ENCODE assay signal across 1 cellular context in genomic region chr22:31080848-31081649, GRCh38.
TF ChIP-seq lines count a peak whose summit lies in the region.

SMTN (plus strand) TSS chr22:31081318; CDS start chr22:31083259, 1,941 bp downstream.

TF ChIP-seq in HepG2, 621 proteins besides CTCF, POLR2A, EP300 and RAD21 (continued from another document and continues in another):
- TF ChIP-seq, protein P1, sequence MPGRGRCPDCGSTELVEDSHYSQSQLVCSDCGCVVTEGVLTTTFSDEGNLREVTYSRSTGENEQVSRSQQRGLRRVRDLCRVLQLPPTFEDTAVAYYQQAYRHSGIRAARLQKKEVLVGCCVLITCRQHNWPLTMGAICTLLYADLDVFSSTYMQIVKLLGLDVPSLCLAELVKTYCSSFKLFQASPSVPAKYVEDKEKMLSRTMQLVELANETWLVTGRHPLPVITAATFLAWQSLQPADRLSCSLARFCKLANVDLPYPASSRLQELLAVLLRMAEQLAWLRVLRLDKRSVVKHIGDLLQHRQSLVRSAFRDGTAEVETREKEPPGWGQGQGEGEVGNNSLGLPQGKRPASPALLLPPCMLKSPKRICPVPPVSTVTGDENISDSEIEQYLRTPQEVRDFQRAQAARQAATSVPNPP (CRISPR knock-in tag; IDR thresholded peaks at IDR 0.05) = peak; percentile 27; the same call in 1 of the 2 replicates
- peak; percentile 52; the same call in 1 of the 2 replicates for TF ChIP-seq ZBTB3 (CRISPR knock-in tag; IDR thresholded peaks at IDR 0.05; ENCODE audit: borderline replicate concordance, low read depth)
- TF ChIP-seq ZNF260 (CRISPR knock-in tag; IDR thresholded peaks at IDR 0.05; ENCODE audit: borderline replicate concordance, low read depth) = no peak
- no peak for TF ChIP-seq ZNF576 (CRISPR knock-in tag; IDR thresholded peaks at IDR 0.05)
- TF ChIP-seq MTF1 (CRISPR knock-in tag; IDR thresholded peaks at IDR 0.05) = no peak
- no peak for TF ChIP-seq IKZF4 (CRISPR knock-in tag; IDR thresholded peaks at IDR 0.05; ENCODE audit: borderline replicate concordance, low read depth, not compliant biosample characterization)
- no peak for TF ChIP-seq ZNF17 (CRISPR knock-in tag; IDR thresholded peaks at IDR 0.05)
- TF ChIP-seq TRIM24 (CRISPR knock-in tag; IDR thresholded peaks at IDR 0.05) = no peak
- no peak for TF ChIP-seq ZNF326 (CRISPR knock-in tag; IDR thresholded peaks at IDR 0.05; ENCODE audit: borderline replicate concordance)
- no peak for TF ChIP-seq DPF2 (CRISPR knock-in tag; IDR thresholded peaks at IDR 0.05; ENCODE audit: borderline replicate concordance, low read depth)
- TF ChIP-seq, protein P2, sequence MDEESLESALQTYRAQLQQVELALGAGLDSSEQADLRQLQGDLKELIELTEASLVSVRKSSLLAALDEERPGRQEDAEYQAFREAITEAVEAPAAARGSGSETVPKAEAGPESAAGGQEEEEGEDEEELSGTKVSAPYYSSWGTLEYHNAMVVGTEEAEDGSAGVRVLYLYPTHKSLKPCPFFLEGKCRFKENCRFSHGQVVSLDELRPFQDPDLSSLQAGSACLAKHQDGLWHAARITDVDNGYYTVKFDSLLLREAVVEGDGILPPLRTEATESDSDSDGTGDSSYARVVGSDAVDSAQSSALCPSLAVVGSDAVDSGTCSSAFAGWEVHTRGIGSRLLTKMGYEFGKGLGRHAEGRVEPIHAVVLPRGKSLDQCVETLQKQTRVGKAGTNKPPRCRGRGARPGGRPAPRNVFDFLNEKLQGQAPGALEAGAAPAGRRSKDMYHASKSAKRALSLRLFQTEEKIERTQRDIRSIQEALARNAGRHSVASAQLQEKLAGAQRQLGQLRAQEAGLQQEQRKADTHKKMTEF (CRISPR knock-in tag; IDR thresholded peaks at IDR 0.05) = peak; percentile 38; the same call in 1 of the 2 replicates
- TF ChIP-seq PRMT3 (CRISPR knock-in tag; IDR thresholded peaks at IDR 0.05; ENCODE audit: borderline replicate concordance, low read depth) = no peak
- TF ChIP-seq, protein P3, sequence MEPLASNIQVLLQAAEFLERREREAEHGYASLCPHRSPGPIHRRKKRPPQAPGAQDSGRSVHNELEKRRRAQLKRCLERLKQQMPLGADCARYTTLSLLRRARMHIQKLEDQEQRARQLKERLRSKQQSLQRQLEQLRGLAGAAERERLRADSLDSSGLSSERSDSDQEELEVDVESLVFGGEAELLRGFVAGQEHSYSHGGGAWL (CRISPR knock-in tag; IDR thresholded peaks at IDR 0.05) = no peak
- TF ChIP-seq, protein P4, sequence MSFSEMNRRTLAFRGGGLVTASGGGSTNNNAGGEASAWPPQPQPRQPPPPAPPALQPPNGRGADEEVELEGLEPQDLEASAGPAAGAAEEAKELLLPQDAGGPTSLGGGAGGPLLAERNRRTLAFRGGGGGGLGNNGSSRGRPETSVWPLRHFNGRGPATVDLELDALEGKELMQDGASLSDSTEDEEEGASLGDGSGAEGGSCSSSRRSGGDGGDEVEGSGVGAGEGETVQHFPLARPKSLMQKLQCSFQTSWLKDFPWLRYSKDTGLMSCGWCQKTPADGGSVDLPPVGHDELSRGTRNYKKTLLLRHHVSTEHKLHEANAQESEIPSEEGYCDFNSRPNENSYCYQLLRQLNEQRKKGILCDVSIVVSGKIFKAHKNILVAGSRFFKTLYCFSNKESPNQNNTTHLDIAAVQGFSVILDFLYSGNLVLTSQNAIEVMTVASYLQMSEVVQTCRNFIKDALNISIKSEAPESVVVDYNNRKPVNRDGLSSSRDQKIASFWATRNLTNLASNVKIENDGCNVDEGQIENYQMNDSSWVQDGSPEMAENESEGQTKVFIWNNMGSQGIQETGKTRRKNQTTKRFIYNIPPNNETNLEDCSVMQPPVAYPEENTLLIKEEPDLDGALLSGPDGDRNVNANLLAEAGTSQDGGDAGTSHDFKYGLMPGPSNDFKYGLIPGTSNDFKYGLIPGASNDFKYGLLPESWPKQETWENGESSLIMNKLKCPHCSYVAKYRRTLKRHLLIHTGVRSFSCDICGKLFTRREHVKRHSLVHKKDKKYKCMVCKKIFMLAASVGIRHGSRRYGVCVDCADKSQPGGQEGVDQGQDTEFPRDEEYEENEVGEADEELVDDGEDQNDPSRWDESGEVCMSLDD (CRISPR knock-in tag; IDR thresholded peaks at IDR 0.05; ENCODE audit: borderline replicate concordance) = no peak
- TF ChIP-seq HMGXB4 (CRISPR knock-in tag; IDR thresholded peaks at IDR 0.05; ENCODE audit: borderline replicate concordance in 1 of 2, low read depth in 1 of 2) = peak in 1 of 2 experiments; percentile 77; a peak in 2 of 4 replicates
- no peak for TF ChIP-seq ZNF737 (CRISPR knock-in tag; IDR thresholded peaks at IDR 0.05; ENCODE audit: borderline replicate concordance)
- TF ChIP-seq, protein P5, sequence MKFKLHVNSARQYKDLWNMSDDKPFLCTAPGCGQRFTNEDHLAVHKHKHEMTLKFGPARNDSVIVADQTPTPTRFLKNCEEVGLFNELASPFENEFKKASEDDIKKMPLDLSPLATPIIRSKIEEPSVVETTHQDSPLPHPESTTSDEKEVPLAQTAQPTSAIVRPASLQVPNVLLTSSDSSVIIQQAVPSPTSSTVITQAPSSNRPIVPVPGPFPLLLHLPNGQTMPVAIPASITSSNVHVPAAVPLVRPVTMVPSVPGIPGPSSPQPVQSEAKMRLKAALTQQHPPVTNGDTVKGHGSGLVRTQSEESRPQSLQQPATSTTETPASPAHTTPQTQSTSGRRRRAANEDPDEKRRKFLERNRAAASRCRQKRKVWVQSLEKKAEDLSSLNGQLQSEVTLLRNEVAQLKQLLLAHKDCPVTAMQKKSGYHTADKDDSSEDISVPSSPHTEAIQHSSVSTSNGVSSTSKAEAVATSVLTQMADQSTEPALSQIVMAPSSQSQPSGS (CRISPR knock-in tag; IDR thresholded peaks at IDR 0.05) = no peak
- TF ChIP-seq, protein P6, sequence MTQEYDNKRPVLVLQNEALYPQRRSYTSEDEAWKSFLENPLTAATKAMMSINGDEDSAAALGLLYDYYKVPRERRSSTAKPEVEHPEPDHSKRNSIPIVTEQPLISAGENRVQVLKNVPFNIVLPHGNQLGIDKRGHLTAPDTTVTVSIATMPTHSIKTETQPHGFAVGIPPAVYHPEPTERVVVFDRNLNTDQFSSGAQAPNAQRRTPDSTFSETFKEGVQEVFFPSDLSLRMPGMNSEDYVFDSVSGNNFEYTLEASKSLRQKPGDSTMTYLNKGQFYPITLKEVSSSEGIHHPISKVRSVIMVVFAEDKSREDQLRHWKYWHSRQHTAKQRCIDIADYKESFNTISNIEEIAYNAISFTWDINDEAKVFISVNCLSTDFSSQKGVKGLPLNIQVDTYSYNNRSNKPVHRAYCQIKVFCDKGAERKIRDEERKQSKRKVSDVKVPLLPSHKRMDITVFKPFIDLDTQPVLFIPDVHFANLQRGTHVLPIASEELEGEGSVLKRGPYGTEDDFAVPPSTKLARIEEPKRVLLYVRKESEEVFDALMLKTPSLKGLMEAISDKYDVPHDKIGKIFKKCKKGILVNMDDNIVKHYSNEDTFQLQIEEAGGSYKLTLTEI (CRISPR knock-in tag; conservative IDR thresholded peaks at IDR 0.05) = no peak
- TF ChIP-seq IRF2 (CRISPR knock-in tag; IDR thresholded peaks at IDR 0.05) = 0 out of 2 replicates have a peak, but pooled peaks have one; percentile 10
- TF ChIP-seq PTBP1 (IDR thresholded peaks at IDR 0.05; ENCODE audit: low read depth, low read length, poor library complexity, severe bottlenecking) = no peak
- TF ChIP-seq ZNF335 (CRISPR knock-in tag; IDR thresholded peaks at IDR 0.05) = no peak
- no peak for TF ChIP-seq ZNF781 (CRISPR knock-in tag; IDR thresholded peaks at IDR 0.05; ENCODE audit: borderline replicate concordance, not compliant biosample characterization)
- peak; percentile 1; the same call in 1 of the 2 replicates for TF ChIP-seq FOXK1 (CRISPR knock-in tag; IDR thresholded peaks at IDR 0.05; ENCODE audit: borderline replicate concordance, low read depth)
- no peak for TF ChIP-seq ZNF749 (CRISPR knock-in tag; IDR thresholded peaks at IDR 0.05; ENCODE audit: borderline replicate concordance)
- TF ChIP-seq ZNF33B (CRISPR knock-in tag; IDR thresholded peaks at IDR 0.05) = no peak
- TF ChIP-seq GLI4 (CRISPR knock-in tag; IDR thresholded peaks at IDR 0.05; ENCODE audit: borderline replicate concordance) = no peak
- 0 out of 2 replicates have a peak, but pooled peaks have one; percentile 47 for TF ChIP-seq NFE2L1 (CRISPR knock-in tag; IDR thresholded peaks at IDR 0.05; ENCODE audit: borderline replicate concordance)
- TF ChIP-seq HOXA9 (CRISPR knock-in tag; IDR thresholded peaks at IDR 0.05; ENCODE audit: borderline replicate concordance) = no peak
- TF ChIP-seq ZNF569 (CRISPR knock-in tag; IDR thresholded peaks at IDR 0.05; ENCODE audit: borderline replicate concordance) = no peak
- no peak for TF ChIP-seq ZBTB38 (CRISPR knock-in tag; IDR thresholded peaks at IDR 0.05)
- TF ChIP-seq KLF13 (CRISPR knock-in tag; IDR thresholded peaks at IDR 0.05) = no peak
- TF ChIP-seq NCOA2 (CRISPR knock-in tag; IDR thresholded peaks at IDR 0.05) = peak; percentile 13; the same call in 1 of the 2 replicates
- TF ChIP-seq DMTF1 (CRISPR knock-in tag; IDR thresholded peaks at IDR 0.05) = no peak
- TF ChIP-seq SRF (IDR thresholded peaks at IDR 0.05; ENCODE audit: low read depth, low read length) = no peak
- no peak; the same call in 1 of the 2 replicates for TF ChIP-seq ZNF598 (CRISPR knock-in tag; IDR thresholded peaks at IDR 0.05; ENCODE audit: borderline replicate concordance)
- TF ChIP-seq MATR3 (CRISPR knock-in tag; IDR thresholded peaks at IDR 0.05) = no peak
- TF ChIP-seq, protein P7, sequence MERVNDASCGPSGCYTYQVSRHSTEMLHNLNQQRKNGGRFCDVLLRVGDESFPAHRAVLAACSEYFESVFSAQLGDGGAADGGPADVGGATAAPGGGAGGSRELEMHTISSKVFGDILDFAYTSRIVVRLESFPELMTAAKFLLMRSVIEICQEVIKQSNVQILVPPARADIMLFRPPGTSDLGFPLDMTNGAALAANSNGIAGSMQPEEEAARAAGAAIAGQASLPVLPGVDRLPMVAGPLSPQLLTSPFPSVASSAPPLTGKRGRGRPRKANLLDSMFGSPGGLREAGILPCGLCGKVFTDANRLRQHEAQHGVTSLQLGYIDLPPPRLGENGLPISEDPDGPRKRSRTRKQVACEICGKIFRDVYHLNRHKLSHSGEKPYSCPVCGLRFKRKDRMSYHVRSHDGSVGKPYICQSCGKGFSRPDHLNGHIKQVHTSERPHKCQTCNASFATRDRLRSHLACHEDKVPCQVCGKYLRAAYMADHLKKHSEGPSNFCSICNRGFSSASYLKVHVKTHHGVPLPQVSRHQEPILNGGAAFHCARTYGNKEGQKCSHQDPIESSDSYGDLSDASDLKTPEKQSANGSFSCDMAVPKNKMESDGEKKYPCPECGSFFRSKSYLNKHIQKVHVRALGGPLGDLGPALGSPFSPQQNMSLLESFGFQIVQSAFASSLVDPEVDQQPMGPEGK (CRISPR knock-in tag; IDR thresholded peaks at IDR 0.05) = no peak; the same call in 1 of the 2 replicates
- TF ChIP-seq, protein P8, sequence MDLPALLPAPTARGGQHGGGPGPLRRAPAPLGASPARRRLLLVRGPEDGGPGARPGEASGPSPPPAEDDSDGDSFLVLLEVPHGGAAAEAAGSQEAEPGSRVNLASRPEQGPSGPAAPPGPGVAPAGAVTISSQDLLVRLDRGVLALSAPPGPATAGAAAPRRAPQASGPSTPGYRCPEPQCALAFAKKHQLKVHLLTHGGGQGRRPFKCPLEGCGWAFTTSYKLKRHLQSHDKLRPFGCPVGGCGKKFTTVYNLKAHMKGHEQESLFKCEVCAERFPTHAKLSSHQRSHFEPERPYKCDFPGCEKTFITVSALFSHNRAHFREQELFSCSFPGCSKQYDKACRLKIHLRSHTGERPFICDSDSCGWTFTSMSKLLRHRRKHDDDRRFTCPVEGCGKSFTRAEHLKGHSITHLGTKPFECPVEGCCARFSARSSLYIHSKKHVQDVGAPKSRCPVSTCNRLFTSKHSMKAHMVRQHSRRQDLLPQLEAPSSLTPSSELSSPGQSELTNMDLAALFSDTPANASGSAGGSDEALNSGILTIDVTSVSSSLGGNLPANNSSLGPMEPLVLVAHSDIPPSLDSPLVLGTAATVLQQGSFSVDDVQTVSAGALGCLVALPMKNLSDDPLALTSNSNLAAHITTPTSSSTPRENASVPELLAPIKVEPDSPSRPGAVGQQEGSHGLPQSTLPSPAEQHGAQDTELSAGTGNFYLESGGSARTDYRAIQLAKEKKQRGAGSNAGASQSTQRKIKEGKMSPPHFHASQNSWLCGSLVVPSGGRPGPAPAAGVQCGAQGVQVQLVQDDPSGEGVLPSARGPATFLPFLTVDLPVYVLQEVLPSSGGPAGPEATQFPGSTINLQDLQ (CRISPR knock-in tag; IDR thresholded peaks at IDR 0.05) = no peak
